Comparison of ENCODE assay signal across 27 cellular contexts in the genomic region with DNA sequence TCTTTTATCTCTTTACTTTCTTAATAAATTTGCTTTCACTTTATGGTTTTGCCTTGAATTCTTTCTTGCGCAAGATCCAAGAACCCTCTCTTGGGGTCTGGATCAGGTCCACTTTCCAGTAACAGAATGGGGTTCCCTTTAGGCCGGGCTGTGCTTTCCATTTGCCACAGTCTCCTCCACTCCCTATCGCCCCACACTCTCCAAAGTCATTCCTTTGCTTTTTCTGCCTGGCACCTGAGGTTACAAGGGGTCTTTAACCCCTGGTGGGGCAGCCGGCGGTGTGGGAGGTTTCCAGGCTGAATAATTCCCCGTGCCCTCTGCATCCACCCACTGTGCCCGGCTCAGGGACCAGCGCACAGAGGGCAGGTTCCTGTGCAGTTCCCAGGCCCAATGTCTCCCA. TPM values are rescaled to one million over a fixed set of nuclear protein-coding genes. Genes with fewer than 3 reads are reported as not detected.
"Had no signal": no experiment of that assay in that cellular context is flagged by ENCODE, and none has a peak within 500 bp of the region (broad histone marks: within the 10 kb centered on the region; RNA-seq: fewer than 3 reads in every experiment).

No MANE protein-coding gene starts in this region.

- H3K4me3 ChIP-seq: breast epithelium, dorsolateral prefrontal cortex, heart right ventricle, pancreas, skin epidermis, thyroid gland, upper lobe of right lung had no signal

- ATAC-seq: heart right ventricle; left ventricle myocardium superior; naive thymus-derived CD8-positive, alpha-beta T cell; pancreas; right cardiac atrium; upper lobe of right lung had no signal

- H3K36me3 Mint-ChIP-seq: activated naive CD8-positive, alpha-beta T cell treated with anti-CD3 and anti-CD28 coated beads for 36 hours; mesothelial cell of epicardium had no signal

- H3K27ac Mint-ChIP-seq: activated naive CD8-positive, alpha-beta T cell treated with anti-CD3 and anti-CD28 coated beads for 36 hours; mesothelial cell of epicardium; naive thymus-derived CD8-positive, alpha-beta T cell; stimulated activated naive CD8-positive, alpha-beta T cell treated with anti-CD3 and anti-CD28 coated beads, Interleukin-15, Interleukin-2, amounts not matched to agents 100 ng/mL and 50 ng/mL, for 24 hours had no signal

- H3K9me3 ChIP-seq: pancreas, thyroid gland, upper lobe of right lung had no signal

- H3K4me3 Mint-ChIP-seq: activated naive CD8-positive, alpha-beta T cell treated with anti-CD3 and anti-CD28 coated beads for 36 hours; central memory CD8-positive, alpha-beta T cell; mesothelial cell of epicardium; stimulated activated naive CD8-positive, alpha-beta T cell treated with anti-CD3 and anti-CD28 coated beads, Interleukin-15, Interleukin-2, amounts not matched to agents 100 ng/mL and 50 ng/mL, for 24 hours had no signal

- DNase-seq: activated CD4-positive, alpha-beta T cell treated with anti-CD3 and anti-CD28 coated beads, Interleukin-2, amount 50 U/mL, for 48 hours; activated CD8-positive, alpha-beta memory T cell treated with anti-CD3 and anti-CD28 coated beads, Interleukin-2, amount 50 U/mL, for 48 hours; activated naive CD4-positive, alpha-beta T cell treated with Interleukin-2 at 50 U/mL for 16 hours; activated naive CD8-positive, alpha-beta T cell treated with anti-CD3 and anti-CD28 coated beads for 36 hours; activated T-cell treated with anti-CD3 and anti-CD28 coated beads, Interleukin-2, amount 50 U/mL, for 48 hours; dorsolateral prefrontal cortex; heart right ventricle; left ventricle myocardium superior; mammary epithelial cell; naive thymus-derived CD8-positive, alpha-beta T cell; pancreas; right cardiac atrium; stimulated activated CD4-positive, alpha-beta T cell treated with anti-CD3 and anti-CD28 coated beads, Interleukin-1b, Interleukin-23, amount 100 ng/mL, for 48 hours; substantia nigra; T-helper 9 cell; thyroid gland; upper lobe of right lung had no signal

- H3K36me3 ChIP-seq: breast epithelium, heart right ventricle, pancreas, thyroid gland, upper lobe of right lung had no signal

- H3K4me1 ChIP-seq: breast epithelium, heart right ventricle, pancreas, thyroid gland, upper lobe of right lung had no signal

- H3K9me3 Mint-ChIP-seq: activated naive CD8-positive, alpha-beta T cell treated with anti-CD3 and anti-CD28 coated beads for 36 hours; mesothelial cell of epicardium; stimulated activated naive CD8-positive, alpha-beta T cell treated with anti-CD3 and anti-CD28 coated beads, Interleukin-15, Interleukin-2, amounts not matched to agents 100 ng/mL and 50 ng/mL, for 24 hours had no signal

- H3K27ac ChIP-seq: breast epithelium, dorsolateral prefrontal cortex, epithelial cell of prostate, heart right ventricle, pancreas, skin epidermis, thyroid gland, upper lobe of right lung had no signal

RNA-seq across cellular contexts. Expression of a gene that starts 42.9 kb away (rescaled TPM):
- total RNA-seq: activated CD8-positive, alpha-beta memory T cell treated with anti-CD3 and anti-CD28 coated beads for 36 hours; activated naive CD8-positive, alpha-beta T cell treated with anti-CD3 and anti-CD28 coated beads for 36 hours; breast epithelium; dorsolateral prefrontal cortex; fibroblast of villous mesenchyme; heart right ventricle; left ventricle myocardium superior; mesothelial cell of epicardium; naive thymus-derived CD8-positive, alpha-beta T cell; pancreas; pulmonary artery endothelial cell; right cardiac atrium; T-helper 1 cell treated with Interleukin-12 subunit alpha and Interleukin-12 subunit beta and Interleukin-4 antibody, amounts not matched to agents 30 ng/mL and 1 ng/mL, for 36 hours; upper lobe of right lung had no signal
- polyA plus RNA-seq: heart right ventricle; naive thymus-derived CD8-positive, alpha-beta T cell; pancreas; right cardiac atrium had no signal
